17 cellular contexts compared by ENCODE assay signal in the genomic region with DNA sequence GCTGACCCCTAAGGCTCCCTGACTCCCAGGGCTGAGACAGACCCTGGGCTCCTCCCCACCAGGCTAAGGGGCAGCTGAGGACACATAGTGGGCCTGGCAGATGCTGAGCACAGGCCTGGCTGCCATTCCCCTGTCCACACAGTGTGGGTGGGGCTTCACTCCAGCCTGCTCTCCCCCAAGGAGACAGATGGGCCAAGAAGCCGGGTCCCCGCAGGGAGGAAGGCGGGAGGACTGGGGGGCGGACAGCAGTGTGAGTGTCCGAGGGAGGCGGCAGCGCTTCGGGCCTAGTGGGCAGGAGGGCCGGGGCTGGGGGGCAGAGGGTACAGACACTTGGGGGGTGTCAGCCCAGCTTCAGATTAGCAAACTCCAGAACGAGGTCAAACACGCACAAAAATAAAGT. TPM values are rescaled to one million over a fixed set of nuclear protein-coding genes. Genes with fewer than 3 reads are reported as not detected.
DNase-seq lines count a peak whose midpoint lies in the region; ATAC-seq and TF ChIP-seq lines count a peak whose summit lies in the region.
"Had no signal": no experiment of that assay in that cellular context is flagged by ENCODE, and none has a peak within 500 bp of the region (broad histone marks: within the 10 kb centered on the region; RNA-seq: fewer than 3 reads in every experiment).

No MANE protein-coding gene starts in this region.

- intact Hi-C loops in esophagus muscularis mucosa (cut with DNase I), result loop anchor here (5.0 kb wide), 1 partner anchor 445 kb away; no protein-coding TSS in a partner anchor
- intact Hi-C loops in tibial artery (cut with DNase I; ENCODE audit: low total_unique reads), result loop anchor here (5.0 kb wide), 1 partner anchor 445 kb away; no protein-coding TSS in a partner anchor
- intact Hi-C loops in body of pancreas (cut with DNase I), result no loop called here

- H3K18ac ChIP-seq in neuronal stem cell (ENCODE audit: low read length), result peak overlapping the region; percentile 90

- H3K4ac ChIP-seq in neuronal stem cell (ENCODE audit: low read length), result no peak overlapping the region

- H3K23ac ChIP-seq in neuronal stem cell (ENCODE audit: low read depth, low read length, poor library complexity), result peak overlapping the region; percentile 52

- WGBS in esophagus muscularis mucosa, result 78% methylated on average over 11 of the region's 11 CpGs
- WGBS in neuronal stem cell (ENCODE audit: extremely low coverage in 2 of 2, insufficient read length in 2 of 2, insufficient replicate concordance in 1 of 2), 2 donors, result no CpG with 5 or more reads among the region's 11 CpGs
- WGBS in body of pancreas, 2 donors, result 90% methylated on average over 4 to 11 of the region's 11 CpGs

- no peak for ATAC-seq in body of pancreas
- ATAC-seq: lower lobe of right lung, pancreas had no signal

- H3K4me3 ChIP-seq in NT2/D1 (ENCODE audit: insufficient read length, low read depth) (no peak overlapping the region), esophagus muscularis mucosa (no peak overlapping the region), neuronal stem cell (ENCODE audit: low read length in 2 of 2) (no peak overlapping the region), tibial artery (peak overlapping the region in 1 of 2 donors; percentile 16), body of pancreas (no peak overlapping the region)
- H3K4me3 ChIP-seq: lower lobe of right lung, pancreas, thyroid gland had no signal

- peak overlapping the region; percentile 23 for H4K91ac ChIP-seq in neuronal stem cell (ENCODE audit: low read depth, low read length, poor library complexity)

- no peak overlapping the region for H2BK120ac ChIP-seq in neuronal stem cell (ENCODE audit: low read depth, low read length)

- H2AK5ac ChIP-seq in neuronal stem cell (ENCODE audit: low read depth, low read length), result peak overlapping the region; percentile 59

- H3K9ac ChIP-seq in NT2/D1 (ENCODE audit: insufficient read length, low read depth), result peak overlapping the region; percentile 8
- H3K9ac ChIP-seq in neuronal stem cell (ENCODE audit: low read depth, low read length, poor library complexity), result peak overlapping the region; percentile 54

- H3K4me2 ChIP-seq in neuronal stem cell (ENCODE audit: insufficient read depth, low read length, poor library complexity, severe bottlenecking), result no peak overlapping the region

- no peak overlapping the region for H2BK12ac ChIP-seq in neuronal stem cell (ENCODE audit: low read length)

- no peak for TF ChIP-seq EP300 in esophagus muscularis mucosa (IDR thresholded peaks at IDR 0.05)

- TF ChIP-seq POLR2A in esophagus muscularis mucosa (IDR thresholded peaks at IDR 0.05; ENCODE audit: low read depth) (no peak), body of pancreas (IDR thresholded peaks at IDR 0.05) (no peak)

- H3K27me3 ChIP-seq in NT2/D1 (ENCODE audit: insufficient read depth, insufficient read length), result no peaks in the 10 kb centered on the region
- H3K27me3 ChIP-seq in esophagus muscularis mucosa, result no peaks in the 10 kb centered on the region
- no peaks in the 10 kb centered on the region for H3K27me3 ChIP-seq in neuronal stem cell (ENCODE audit: control insufficient read depth in 3 of 3, insufficient read depth in 3 of 3, low read depth in 1 of 3, low read length in 3 of 3)
- no peaks in the 10 kb centered on the region for H3K27me3 ChIP-seq in tibial artery
- H3K27me3 ChIP-seq in body of pancreas, result no peaks in the 10 kb centered on the region
- H3K27me3 ChIP-seq: pancreas, thyroid gland had no signal

- peaks cover 12% of the 10 kb centered on the region for H3K4me1 ChIP-seq in NT2/D1 (ENCODE audit: insufficient read depth, insufficient read length)
- peaks cover 20 to 30% (median 24%) of the 10 kb centered on the region in 4 donors for H3K4me1 ChIP-seq in esophagus muscularis mucosa
- peaks cover 4 to 9% of the 10 kb centered on the region in 2 donors for H3K4me1 ChIP-seq in neuronal stem cell (ENCODE audit: control insufficient read depth in 2 of 2, insufficient read depth in 1 of 2, low read depth in 1 of 2, low read length in 2 of 2)
- peaks cover 0 to 32% (median 28%) of the 10 kb centered on the region in 4 donors for H3K4me1 ChIP-seq in tibial artery
- H3K4me1 ChIP-seq in body of pancreas, result no peaks in the 10 kb centered on the region
- H3K4me1 ChIP-seq: lower lobe of right lung, pancreas, thyroid gland had no signal

- peaks cover 1% of the 10 kb centered on the region for H3K79me1 ChIP-seq in neuronal stem cell (ENCODE audit: low read depth, low read length)

- H3K27ac ChIP-seq in esophagus muscularis mucosa (replicated peaks in 1 of 4), result peak overlapping the region; percentile 34 to 74 (median 60)
- H3K27ac ChIP-seq in neuronal stem cell (replicated peaks; ENCODE audit: low read length), result no peak overlapping the region
- peak overlapping the region; percentile 74 to 82 for H3K27ac ChIP-seq in tibial artery
- no peak overlapping the region for H3K27ac ChIP-seq in body of pancreas
- H3K27ac ChIP-seq: lower lobe of right lung, pancreas, thyroid gland had no signal

- peak overlapping the region; percentile 34 for H2BK15ac ChIP-seq in neuronal stem cell (ENCODE audit: low read length)

- H2BK5ac ChIP-seq in neuronal stem cell (ENCODE audit: low read length), result peak overlapping the region; percentile 31

- no peak overlapping the region for H2AFZ ChIP-seq in neuronal stem cell (ENCODE audit: low read length)

- H3K36me3 ChIP-seq in NT2/D1 (ENCODE audit: insufficient read depth, insufficient read length, low read length) (peaks cover 87% of the 10 kb centered on the region), esophagus muscularis mucosa (peaks cover 63 to 90% (median 80%) of the 10 kb centered on the region in 4 donors), neuronal stem cell (replicated peaks in 1 of 2; ENCODE audit: control insufficient read depth in 2 of 2, insufficient read depth in 2 of 2, low read length in 2 of 2) (peaks cover 19 to 51% of the 10 kb centered on the region in 2 donors), tibial artery (peaks cover 36 to 90% (median 63%) of the 10 kb centered on the region in 3 donors), body of pancreas (replicated peaks in 1 of 2; ENCODE audit: insufficient read depth in 1 of 2, low read depth in 2 of 2) (peaks cover 18 to 28% of the 10 kb centered on the region in 2 donors)

- peak overlapping the region; percentile 83 for H3K14ac ChIP-seq in neuronal stem cell (ENCODE audit: low read length)

- no peak for DNase-seq in NT2/D1 (ENCODE audit: low read depth, low spot score)
- no peak for DNase-seq in esophagus muscularis mucosa (ENCODE audit: extremely low spot score)
- DNase-seq in neuronal stem cell (ENCODE audit: low spot score), result no peak
- peak in 1 of 2 donors; percentile 83 for DNase-seq in tibial artery
- no peak for DNase-seq in NCI-H2171 treated with DMSO at 0.1 percent for 48 hours (lab: John Stamatoyannopoulos, UW)
- no peak for DNase-seq in GF-D8 (lab: John Stamatoyannopoulos, UW)
- no peak for DNase-seq in body of pancreas
- DNase-seq: activated CD4-positive, alpha-beta T cell treated with anti-CD3 and anti-CD28 coated beads, Interleukin-2, amount 50 U/mL, for 1 hour; activated naive CD4-positive, alpha-beta T cell treated with anti-CD3 and anti-CD28 coated beads for 36 hours; activated T-cell treated with anti-CD3 and anti-CD28 coated beads, Interleukin-2, amount 50 U/mL, for 1 hour; CD4-positive, alpha-beta T cell; immature natural killer cell; lower lobe of right lung; NCI-H1436; NK-92 treated with Interleukin-12 subunit alpha and Interleukin-12 subunit beta, amount 100 ng/mL, for 24 hours; thyroid gland had no signal

- no peak overlapping the region for H4K8ac ChIP-seq in neuronal stem cell (ENCODE audit: low read depth, low read length)

- TF ChIP-seq CTCF in esophagus muscularis mucosa (IDR thresholded peaks at IDR 0.05), result no peak
- no peak for TF ChIP-seq CTCF in tibial artery (IDR thresholded peaks at IDR 0.05)
- TF ChIP-seq CTCF in body of pancreas (IDR thresholded peaks at IDR 0.05), result no peak

- H3K9me3 ChIP-seq in NT2/D1 (ENCODE audit: insufficient read depth, low read length) (peaks cover 19% of the 10 kb centered on the region), esophagus muscularis mucosa (peaks cover 0 to 19% (median 9%) of the 10 kb centered on the region in 4 donors), neuronal stem cell (replicated peaks in 1 of 2; ENCODE audit: control insufficient read depth in 2 of 2, insufficient read depth in 1 of 2, low read depth in 1 of 2, low read length in 2 of 2) (peaks cover 17 to 27% of the 10 kb centered on the region in 2 donors), tibial artery (peaks cover 0 to 15% (median 13%) of the 10 kb centered on the region in 3 donors), body of pancreas (peaks cover 0 to 11% (median 0%) of the 10 kb centered on the region in 3 donors)
- H3K9me3 ChIP-seq: pancreas, thyroid gland had no signal

RNA-seq across cellular contexts. Expression of a gene that starts 32.0 kb away (rescaled TPM):
- total RNA-seq in esophagus muscularis mucosa, result 1 to 10 TPM in 3 of 4 donors, under 1 TPM in 1; 0.63 to 2.2 (median 1.3) TPM
- polyA plus RNA-seq in neuronal stem cell (2013, experiment 1 of 2), result 1.5 TPM
- polyA plus RNA-seq in neuronal stem cell (2013, experiment 2 of 2), result 2.0 TPM
- total RNA-seq in body of pancreas, result under 1 TPM in 1 of 2 donors, not detected in 1; 0.26 TPM
- total RNA-seq: activated naive CD4-positive, alpha-beta T cell treated with anti-CD3 and anti-CD28 coated beads for 36 hours; CD4-positive, alpha-beta T cell had no signal
- polyA plus RNA-seq: immature natural killer cell had no signal

Comparison
In these comparisons a context has a peak if more than half of its experiments do, and no peak if none do; other contexts are left out.
1. H3K27ac ChIP-seq: peak in esophagus muscularis mucosa (4 of 4) and tibial artery (2 of 2); none in neuronal stem cell (single experiment) and body of pancreas (0 of 4).